ENCODE assay signal across 17 cellular contexts in genomic region chr3:111598552-111598951, GRCh38. TPM values are rescaled to one million over a fixed set of nuclear protein-coding genes. Genes with fewer than 3 reads are reported as not detected.
"Had no signal": no experiment of that assay in that cellular context is flagged by ENCODE, and none has a peak within 500 bp of the region (broad histone marks: within the 10 kb centered on the region; RNA-seq: fewer than 3 reads in every experiment).

No MANE protein-coding gene starts in this region.

- H3K4me1 Mint-ChIP-seq: endodermal cell, nephron had no signal

- H3K4me3 ChIP-seq: ascending aorta, hepatocyte, left ventricle myocardium inferior, SJCRH30, transverse colon had no signal

- H3K27me3 ChIP-seq: ascending aorta, hepatocyte, SJCRH30, transverse colon had no signal

- H3K9me3 ChIP-seq: ascending aorta, left ventricle myocardium inferior, SJCRH30, transverse colon had no signal

- DNase-seq: endodermal cell; erythroblast; kidney; left ventricle myocardium inferior; occipital lobe; SJCRH30; stimulated activated CD4-positive, alpha-beta T cell treated with anti-CD3 and anti-CD28 coated beads, Interleukin-15, amount 100 ng/mL, for 24 hours; substantia nigra; T-helper 9 cell; transverse colon had no signal

- H3K4me2 ChIP-seq: hepatocyte had no signal

- H3K9me3 Mint-ChIP-seq: endodermal cell, memory B cell, nephron had no signal

- H3K4me1 ChIP-seq: ascending aorta, left ventricle myocardium inferior, SJCRH30, transverse colon had no signal

- H3K27ac ChIP-seq: ascending aorta, hepatocyte, left ventricle myocardium inferior, SJCRH30, transverse colon had no signal

- H3K36me3 Mint-ChIP-seq: memory B cell had no signal

- H3K27ac Mint-ChIP-seq: endodermal cell, memory B cell, nephron had no signal

- H3K4me3 Mint-ChIP-seq: endodermal cell, memory B cell, nephron had no signal

- H3K36me3 ChIP-seq: ascending aorta, left ventricle myocardium inferior, SJCRH30, transverse colon had no signal

RNA-seq across cellular contexts. Expression of gene ZBED2, which starts 3.4 kb away (rescaled TPM):
- total RNA-seq: chondrocyte, dermis microvascular lymphatic vessel endothelial cell, endodermal cell, left ventricle myocardium inferior, occipital lobe, SJCRH30, transverse colon had no signal

RNA-seq across cellular contexts. Expression of gene CD96, which starts 56.6 kb away (rescaled TPM):
- total RNA-seq: bronchial epithelial cell, dermis microvascular lymphatic vessel endothelial cell, endodermal cell, occipital lobe had no signal
